ENCODE assay signal across 24 cellular contexts in the genomic region with DNA sequence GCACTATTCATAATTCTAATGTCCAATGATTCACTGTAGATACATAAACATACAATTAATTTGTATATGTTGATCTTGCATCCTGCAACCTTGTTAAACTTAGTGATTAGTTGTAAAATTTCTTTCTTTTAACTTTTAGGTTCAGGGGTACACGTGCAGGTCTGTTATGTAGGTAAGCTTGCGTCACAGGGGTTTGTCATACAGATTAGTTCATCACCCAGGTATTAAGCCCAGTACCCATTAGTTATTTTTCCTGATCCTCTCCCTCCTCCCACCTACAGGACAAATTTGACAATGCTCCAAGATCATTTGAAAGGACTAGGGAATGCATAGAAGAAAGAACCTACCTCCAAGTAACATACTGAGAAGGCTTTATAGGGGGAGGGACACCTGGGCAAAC.
"Had no signal": no experiment of that assay in that cellular context is flagged by ENCODE, and none has a peak within 500 bp of the region (broad histone marks: within the 10 kb centered on the region; RNA-seq: fewer than 3 reads in every experiment).

No MANE protein-coding gene starts in this region.

- H3K4me1 ChIP-seq: colonic mucosa, esophagus squamous epithelium, gastrocnemius medialis, heart right ventricle, left lung, lower lobe of right lung had no signal

- FAIRE-seq: endothelial cell of umbilical vein, islet of Langerhans, keratinocyte had no signal

- H3K4me3 ChIP-seq: colonic mucosa, esophagus squamous epithelium, gastrocnemius medialis, heart right ventricle, left lung, lower lobe of right lung, mucosa of descending colon had no signal

- H3K27ac ChIP-seq: colonic mucosa, epithelial cell of prostate, esophagus squamous epithelium, gastrocnemius medialis, heart right ventricle, left lung, lower lobe of right lung had no signal

- H3K36me3 ChIP-seq: colonic mucosa, esophagus squamous epithelium, gastrocnemius medialis, heart right ventricle, left lung, lower lobe of right lung had no signal

- DNase-seq: colonic mucosa; cortex of kidney; effector CD8-positive, alpha-beta T cell; effector memory CD8-positive, alpha-beta T cell; erythroblast; esophagus squamous epithelium; foreskin fibroblast; foreskin melanocyte; gastrocnemius medialis; glutamatergic neuron; head of caudate nucleus; heart right ventricle; hippocampal formation; left cardiac atrium; left lung; left ventricle myocardium superior; lower lobe of right lung; mucosa of descending colon; naive B cell; naive thymus-derived CD8-positive, alpha-beta T cell had no signal

- H3K27me3 ChIP-seq: colonic mucosa, esophagus squamous epithelium, gastrocnemius medialis, heart right ventricle, left lung had no signal

- H3K9me3 ChIP-seq: colonic mucosa, gastrocnemius medialis had no signal
